Comparison of ENCODE assay signal across 9 cellular contexts in the genomic region with DNA sequence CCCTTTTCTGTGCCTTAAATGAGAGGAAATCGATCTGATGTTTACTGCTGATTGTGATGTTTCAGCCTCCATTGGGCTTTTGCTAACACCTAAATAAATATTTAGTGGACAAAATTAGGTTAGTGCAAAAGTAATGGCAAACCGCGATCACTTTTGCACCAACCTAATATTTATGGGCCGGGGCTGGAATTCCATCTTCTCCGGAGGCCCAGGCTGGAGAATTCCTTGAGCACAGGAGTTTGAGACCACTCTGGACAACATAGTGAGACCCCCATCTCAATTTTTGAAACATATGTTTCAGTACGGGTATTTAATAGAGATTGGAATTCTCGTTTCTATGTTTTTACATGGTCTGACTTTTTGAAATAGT. TPM values are rescaled to one million over a fixed set of nuclear protein-coding genes. Genes with fewer than 3 reads are reported as not detected.
DNase-seq lines count a peak whose midpoint lies in the region; ATAC-seq, FAIRE-seq and TF ChIP-seq lines count a peak whose summit lies in the region.
"Had no signal": no experiment of that assay in that cellular context is flagged by ENCODE, and none has a peak within 500 bp of the region (broad histone marks: within the 10 kb centered on the region; RNA-seq: fewer than 3 reads in every experiment).

No MANE protein-coding gene starts in this region.

- no peaks in the 10 kb centered on the region; the same call in 1 of the 2 replicates for H3K79me2 ChIP-seq in GM12878 (ENCODE audit: control insufficient read depth, insufficient read depth, low read length)

- no peaks in the 10 kb centered on the region for H4K20me1 ChIP-seq in GM12878 (ENCODE audit: control insufficient read depth, insufficient read depth)

- no peak for DNase-seq in activated CD4-positive, alpha-beta T cell treated with anti-CD3 and anti-CD28 coated beads, Interleukin-2, amount 10 ng/mL, durations not matched to agents 7 days and 5 days
- DNase-seq in activated CD4-positive, alpha-beta T cell treated with anti-CD3 and anti-CD28 coated beads for 48 hours = no peak
- DNase-seq in GM12878 (ENCODE audit: low read depth, low spot score) (no peak), left lung (no peak), testis (no peak), pons (ENCODE audit: low spot score) (no peak), NAMALWA (ENCODE audit: low spot score) (no peak)
- no peak for DNase-seq in NK-92 treated with Interleukin-12 subunit alpha and Interleukin-12 subunit beta, amount 100 ng/mL, for 24 hours (lab: John Stamatoyannopoulos, UW)
- DNase-seq: Calu3 had no signal

- no peak for TF ChIP-seq EP300 in GM12878 (IDR thresholded peaks at IDR 0.05; ENCODE audit: borderline replicate concordance in 1 of 2, control insufficient read depth in 1 of 2, low read depth in 2 of 2, low read length in 2 of 2)

- intact Hi-C loops in GM12878 (cut with micrococcal nuclease; ENCODE audit: unreplicated experiment) = no loop called here
- intact Hi-C loops in left lung (cut with DNase I) = no loop called here
- intact Hi-C loops in testis (cut with DNase I; ENCODE audit: low total_unique reads) = no loop called here

- no peaks in the 10 kb centered on the region for H3K27me3 Mint-ChIP-seq in activated CD4-positive, alpha-beta T cell treated with anti-CD3 and anti-CD28 coated beads, Interleukin-2, amount 10 ng/mL, durations not matched to agents 7 days and 5 days

- H3K9me3 Mint-ChIP-seq in activated CD4-positive, alpha-beta T cell treated with anti-CD3 and anti-CD28 coated beads, Interleukin-2, amount 10 ng/mL, durations not matched to agents 7 days and 5 days = peaks cover 49% of the 10 kb centered on the region

- H3K9me3 ChIP-seq in GM12878 (replicated peaks; ENCODE audit: control insufficient read depth, insufficient read depth, low read length) (peaks cover 23% of the 10 kb centered on the region), left lung (peaks cover 0 to 89% of the 10 kb centered on the region in 2 donors), testis (no peaks in the 10 kb centered on the region)

- no peak for TF ChIP-seq RAD21 in GM12878 (IDR thresholded peaks at IDR 0.05; ENCODE audit: insufficient read depth, low read depth, low read length)

- TF ChIP-seq POLR2A in GM12878 (IDR thresholded peaks at IDR 0.05; ENCODE audit: low read depth, low read length) (no peak), testis (IDR thresholded peaks at IDR 0.05) (no peak)

- RAD21 ChIA-PET in GM12878 (lab: Charles Lee; ENCODE audit: unreplicated experiment) = no interaction called here

- no peaks in the 10 kb centered on the region for H3K27me3 ChIP-seq in GM12878 (replicated peaks in 1 of 2; ENCODE audit: control insufficient read depth in 2 of 2, insufficient read depth in 2 of 2, low read length in 1 of 2)
- H3K27me3 ChIP-seq in left lung = no peaks in the 10 kb centered on the region
- H3K27me3 ChIP-seq in testis = no peaks in the 10 kb centered on the region

- peak overlapping the region; percentile 97 for H3K27ac ChIP-seq in GM12878 (ENCODE audit: control insufficient read depth, insufficient read depth)
- H3K27ac ChIP-seq in left lung = peak overlapping the region; percentile 92 to 94
- peak overlapping the region; percentile 87 to 89 for H3K27ac ChIP-seq in testis

- H3K36me3 ChIP-seq in GM12878 (ENCODE audit: control insufficient read depth in 2 of 2, insufficient read depth in 2 of 2, low read length in 1 of 2) (0 out of 4 replicates have a peak, but pooled peaks cover 0 to 3% of the 10 kb centered on the region in 2 experiments), left lung (peaks cover 4 to 52% of the 10 kb centered on the region in 2 donors), testis (ENCODE audit: low read depth, missing control alignments) (no peaks in the 10 kb centered on the region)

- in situ Hi-C loops in GM12878 (cut with MboI) = no loop called here

- H3K27ac Mint-ChIP-seq in activated CD4-positive, alpha-beta T cell treated with anti-CD3 and anti-CD28 coated beads, Interleukin-2, amount 10 ng/mL, durations not matched to agents 7 days and 5 days = peak overlapping the region; percentile 98

- no TSS peak for BruUV-seq in GM12878 (replicated peaks; lab: Mats Ljungman, UMichigan)

- H3K4me3 ChIP-seq in GM12878 = peak overlapping the region; percentile 73
- peak overlapping the region; percentile 56 to 58 for H3K4me3 ChIP-seq in left lung
- H3K4me3 ChIP-seq in testis = peak overlapping the region; percentile 69 to 83

- SMC1A ChIA-PET in GM12878 (lab: Charles Lee; ENCODE audit: uncharacterized antibody, unreplicated experiment) = no interaction called here

- H3K4me3 Mint-ChIP-seq in activated CD4-positive, alpha-beta T cell treated with anti-CD3 and anti-CD28 coated beads, Interleukin-2, amount 10 ng/mL, durations not matched to agents 7 days and 5 days = peak overlapping the region; percentile 86

- peaks cover 13% of the 10 kb centered on the region for H3K4me1 Mint-ChIP-seq in activated CD4-positive, alpha-beta T cell treated with anti-CD3 and anti-CD28 coated beads, Interleukin-2, amount 10 ng/mL, durations not matched to agents 7 days and 5 days

- WGBS in GM12878 (ENCODE audit: insufficient coverage, insufficient replicate concordance, low lambda C conversion rate, missing lambda C conversion rate) = 71% methylated on average over 7 of the region's 7 CpGs
- 23% methylated on average over 7 of the region's 7 CpGs for WGBS in testis, 2 donors

- POLR2A ChIA-PET in activated CD4-positive, alpha-beta T cell treated with anti-CD3 and anti-CD28 coated beads, Interleukin-2, amount 10 ng/mL, durations not matched to agents 7 days and 5 days (lab: Charles Lee) = no interaction called here
- POLR2A ChIA-PET in GM12878 (lab: Charles Lee) = no interaction called here

- H3K9ac ChIP-seq in GM12878 (ENCODE audit: control insufficient read depth, insufficient read depth, low read length) = peak overlapping the region; percentile 89

- no peak for ATAC-seq in GM12878
- no peak for ATAC-seq in left lung

- peaks cover 56% of the 10 kb centered on the region for H3K36me3 Mint-ChIP-seq in activated CD4-positive, alpha-beta T cell treated with anti-CD3 and anti-CD28 coated beads, Interleukin-2, amount 10 ng/mL, durations not matched to agents 7 days and 5 days (ENCODE audit: low read depth)

- no peak for TF ChIP-seq CTCF in GM12878 (IDR thresholded peaks at IDR 0.05 in 2 of 3, conservative IDR thresholded peaks at IDR 0.05 in 1 of 3; ENCODE audit: control insufficient read depth in 2 of 3, extremely low read depth in 1 of 3, insufficient read depth in 1 of 3, low read depth in 3 of 3, low read length in 3 of 3)
- no peak for TF ChIP-seq CTCF in left lung (IDR thresholded peaks at IDR 0.05)
- no peak for TF ChIP-seq CTCF in testis (IDR thresholded peaks at IDR 0.05)

- peak overlapping the region; percentile 69 for H3K4me2 ChIP-seq in GM12878 (ENCODE audit: control insufficient read depth, insufficient read depth)

- H2AFZ ChIP-seq in GM12878 (ENCODE audit: control insufficient read depth, low read depth, low read length) = peak overlapping the region; percentile 91; the same call in 1 of the 2 replicates

- H3K4me1 ChIP-seq in GM12878 (ENCODE audit: control insufficient read depth, insufficient read depth, low read length) = no peaks in the 10 kb centered on the region
- no peaks in the 10 kb centered on the region for H3K4me1 ChIP-seq in left lung
- peaks cover 3% of the 10 kb centered on the region for H3K4me1 ChIP-seq in testis

- CTCF ChIA-PET in activated CD4-positive, alpha-beta T cell treated with anti-CD3 and anti-CD28 coated beads, Interleukin-2, amount 10 ng/mL, durations not matched to agents 7 days and 5 days (lab: Charles Lee) = interaction anchor here (1.2 kb wide), 1 partner anchor 10 kb away, joined by 3 read pairs; no protein-coding TSS in a partner anchor
- CTCF ChIA-PET in GM12878 (lab: Yijun Ruan, JAX) = no interaction called here

- FAIRE-seq in GM12878 (lab: Jason Lieb, UNC) = no peak

RNA-seq across cellular contexts. Expression of gene ZNF880, which starts 0.6 kb away (rescaled TPM):
- 10 to 100 TPM; 16.1 to 17.8 TPM for total RNA-seq in activated CD4-positive, alpha-beta T cell treated with anti-CD3 and anti-CD28 coated beads, Interleukin-2, amount 10 ng/mL, durations not matched to agents 7 days and 5 days
- 38.4 and 40.0 TPM in 2 replicates for total RNA-seq in GM12878 (2013; cell fraction: nucleolus; rRNA removed)
- total RNA-seq in GM12878 (2014; rRNA removed) (14.3 and 14.4 TPM in 2 replicates), GM12878 (2014; rRNA removed; fragmentation: Illumina TruSeq; extraction: Trizol) (23.6 and 28.3 TPM in 2 replicates), GM12878 (2021) (14.4 and 14.7 TPM in 2 replicates), left lung (10 to 100 TPM; 12.8 to 15.4 TPM), testis (10 to 100 TPM; 22.1 to 27.6 TPM)
- 60.8 TPM for polyA plus RNA-seq in GM12878 (2011; ENCODE audit: low read depth)
- polyA plus RNA-seq in GM12878 (2011; rRNA removed) (15.9 and 19.6 TPM in 2 replicates), GM12878 (2014; fragmentation: Illumina TruSeq; extraction: Trizol) (22.4 and 35.8 TPM in 2 replicates), GM12878 (2014; fragmentation: Nextera tagmentation; extraction: Ambion mirVana) (10 to 100 TPM; 43.1 to 45.2 TPM), GM12878 (2014; rRNA removed) (17.2 and 19.8 TPM in 2 replicates), GM12878 (2016; fragmentation: Nextera tagmentation; extraction: Ambion mirVana) (10 to 100 TPM; 21.4 to 23.3 TPM), testis (ENCODE audit: insufficient read depth, low read depth, low replicate concordance) (13.8 TPM)
- polyA plus RNA-seq in GM12878 (2011; cell fraction: cytosol; rRNA removed) = 9.6 and 12.0 TPM in 2 replicates
- polyA plus RNA-seq in GM12878 (2011; cell fraction: nucleus; rRNA removed) = 8.9 and 12.1 TPM in 2 replicates
- polyA plus RNA-seq in GM12878 (2012) = 31.7 and 43.6 TPM in 2 replicates
- 7.1 and 12.8 TPM in 2 replicates for polyA minus RNA-seq in GM12878 (2011; rRNA and poly(A)+ RNA removed)
- polyA minus RNA-seq in GM12878 (2011; cell fraction: cytosol; rRNA and poly(A)+ RNA removed) = 0.80 and 3.2 TPM in 2 replicates
- 2.7 and 4.4 TPM in 2 replicates for polyA minus RNA-seq in GM12878 (2011; cell fraction: nucleus; rRNA and poly(A)+ RNA removed)
- total RNA-seq: Calu3 had no signal

RNA-seq across cellular contexts. Expression of gene ZNF528, which starts 27.3 kb away (rescaled TPM):
- total RNA-seq in activated CD4-positive, alpha-beta T cell treated with anti-CD3 and anti-CD28 coated beads, Interleukin-2, amount 10 ng/mL, durations not matched to agents 7 days and 5 days = 10 to 100 TPM; 19.4 to 19.5 TPM
- total RNA-seq in GM12878 (2013; cell fraction: nucleolus; rRNA removed) = 47.8 and 52.2 TPM in 2 replicates
- total RNA-seq in GM12878 (2014; rRNA removed) (4.9 and 6.7 TPM in 2 replicates), GM12878 (2014; rRNA removed; fragmentation: Illumina TruSeq; extraction: Trizol) (9.6 and 10.6 TPM in 2 replicates), GM12878 (2021) (5.5 and 7.0 TPM in 2 replicates), left lung (10 to 100 TPM; 17.5 to 26.7 TPM), testis (10 to 100 TPM; 53.7 to 55.4 TPM)
- polyA plus RNA-seq in GM12878 (2011; ENCODE audit: low read depth) = 3.5 TPM
- polyA plus RNA-seq in GM12878 (2011; rRNA removed) (1.7 and 2.1 TPM in 2 replicates), GM12878 (2014; fragmentation: Illumina TruSeq; extraction: Trizol) (11.9 and 14.3 TPM in 2 replicates), GM12878 (2014; fragmentation: Nextera tagmentation; extraction: Ambion mirVana) (1 to 10 TPM; 2.9 to 6.3 TPM), GM12878 (2014; rRNA removed) (5.9 and 10.8 TPM in 2 replicates), GM12878 (2016; fragmentation: Nextera tagmentation; extraction: Ambion mirVana) (1 to 10 TPM; 5.7 to 8.2 TPM), testis (ENCODE audit: insufficient read depth, low read depth, low replicate concordance) (31.6 TPM)
- polyA plus RNA-seq in GM12878 (2011; cell fraction: cytosol; rRNA removed) = 0.72 and 0.85 TPM in 2 replicates
- polyA plus RNA-seq in GM12878 (2011; cell fraction: nucleus; rRNA removed) = 4.0 and 4.1 TPM in 2 replicates
- 5.0 and 5.1 TPM in 2 replicates for polyA plus RNA-seq in GM12878 (2012)
- polyA minus RNA-seq in GM12878 (2011; rRNA and poly(A)+ RNA removed) = 1.2 and 1.3 TPM in 2 replicates
- polyA minus RNA-seq in GM12878 (2011; cell fraction: cytosol; rRNA and poly(A)+ RNA removed) = not detected in 2 replicates
- 1.7 and 2.1 TPM in 2 replicates for polyA minus RNA-seq in GM12878 (2011; cell fraction: nucleus; rRNA and poly(A)+ RNA removed)
- total RNA-seq: Calu3 had no signal

RNA-seq across cellular contexts. Expression of gene ZNF610, which starts 34.3 kb away (rescaled TPM):
- total RNA-seq in activated CD4-positive, alpha-beta T cell treated with anti-CD3 and anti-CD28 coated beads, Interleukin-2, amount 10 ng/mL, durations not matched to agents 7 days and 5 days = 1 to 10 TPM; 2.1 to 2.8 TPM
- total RNA-seq in GM12878 (2013; cell fraction: nucleolus; rRNA removed) = 6.4 and 6.5 TPM in 2 replicates
- 0.05 and 0.11 TPM in 2 replicates for total RNA-seq in GM12878 (2014; rRNA removed)
- total RNA-seq in GM12878 (2014; rRNA removed; fragmentation: Illumina TruSeq; extraction: Trizol) = 0.28 and 0.54 TPM in 2 replicates
- total RNA-seq in GM12878 (2021) = 0.64 and 1.2 TPM in 2 replicates
- 0.16 TPM for polyA plus RNA-seq in GM12878 (2011; ENCODE audit: low read depth)
- 0.26 and 0.52 TPM in 2 replicates for polyA plus RNA-seq in GM12878 (2011; rRNA removed)
- polyA plus RNA-seq in GM12878 (2011; cell fraction: cytosol; rRNA removed) = 0.38 and 0.43 TPM in 2 replicates
- 0.66 and 0.91 TPM in 2 replicates for polyA plus RNA-seq in GM12878 (2011; cell fraction: nucleus; rRNA removed)
- polyA plus RNA-seq in GM12878 (2012) = 0.41 and 1.1 TPM in 2 replicates
- polyA plus RNA-seq in GM12878 (2014; fragmentation: Illumina TruSeq; extraction: Trizol) = 0.51 and 0.65 TPM in 2 replicates
- under 1 TPM; 0.15 to 0.76 TPM for polyA plus RNA-seq in GM12878 (2014; fragmentation: Nextera tagmentation; extraction: Ambion mirVana)
- polyA plus RNA-seq in GM12878 (2014; rRNA removed) = 0.32 and 0.67 TPM in 2 replicates
- polyA plus RNA-seq in GM12878 (2016; fragmentation: Nextera tagmentation; extraction: Ambion mirVana) = under 1 TPM; 0.39 to 0.89 TPM
- polyA minus RNA-seq in GM12878 (2011; rRNA and poly(A)+ RNA removed) = 0.15 and 0.57 TPM in 2 replicates
- polyA minus RNA-seq in GM12878 (2011; cell fraction: cytosol; rRNA and poly(A)+ RNA removed) = 0.42 TPM in 1 of 2 replicates, not detected in the other
- polyA minus RNA-seq in GM12878 (2011; cell fraction: nucleus; rRNA and poly(A)+ RNA removed) = 0.60 TPM in 1 of 2 replicates, not detected in the other
- 1 to 10 TPM; 2.1 to 5.7 TPM for total RNA-seq in left lung
- total RNA-seq in testis = 10 to 100 TPM; 11.1 to 21.5 TPM
- polyA plus RNA-seq in testis (ENCODE audit: insufficient read depth, low read depth, low replicate concordance) = 16.6 TPM
- total RNA-seq: Calu3 had no signal

RNA-seq across cellular contexts. Expression of gene ZNF534, which starts 58.6 kb away (rescaled TPM):
- total RNA-seq in activated CD4-positive, alpha-beta T cell treated with anti-CD3 and anti-CD28 coated beads, Interleukin-2, amount 10 ng/mL, durations not matched to agents 7 days and 5 days = not detected
- total RNA-seq in GM12878 (2013; cell fraction: nucleolus; rRNA removed) = 0.54 and 0.95 TPM in 2 replicates
- not detected in 2 replicates for total RNA-seq in GM12878 (2014; rRNA removed)
- not detected in 2 replicates for total RNA-seq in GM12878 (2014; rRNA removed; fragmentation: Illumina TruSeq; extraction: Trizol)
- not detected in 2 replicates for total RNA-seq in GM12878 (2021)
- not detected for polyA plus RNA-seq in GM12878 (2011; ENCODE audit: low read depth)
- polyA plus RNA-seq in GM12878 (2011; rRNA removed) = not detected in 2 replicates
- polyA plus RNA-seq in GM12878 (2011; cell fraction: cytosol; rRNA removed) = not detected in 2 replicates
- polyA plus RNA-seq in GM12878 (2011; cell fraction: nucleus; rRNA removed) = not detected in 2 replicates
- not detected in 2 replicates for polyA plus RNA-seq in GM12878 (2012)
- not detected in 2 replicates for polyA plus RNA-seq in GM12878 (2014; fragmentation: Illumina TruSeq; extraction: Trizol)
- polyA plus RNA-seq in GM12878 (2014; fragmentation: Nextera tagmentation; extraction: Ambion mirVana) = not detected
- polyA plus RNA-seq in GM12878 (2014; rRNA removed) = not detected in 2 replicates
- polyA plus RNA-seq in GM12878 (2016; fragmentation: Nextera tagmentation; extraction: Ambion mirVana) = under 1 TPM; 0.39 to 0.79 TPM
- polyA minus RNA-seq in GM12878 (2011; rRNA and poly(A)+ RNA removed) = not detected in 2 replicates
- polyA minus RNA-seq in GM12878 (2011; cell fraction: cytosol; rRNA and poly(A)+ RNA removed) = not detected in 2 replicates
- not detected in 2 replicates for polyA minus RNA-seq in GM12878 (2011; cell fraction: nucleus; rRNA and poly(A)+ RNA removed)
- total RNA-seq in left lung = under 1 TPM in 1 of 2 donors, not detected in 1; 0.35 TPM
- 1 to 10 TPM; 3.7 to 8.3 TPM for total RNA-seq in testis
- 2.1 TPM for polyA plus RNA-seq in testis (ENCODE audit: insufficient read depth, low read depth, low replicate concordance)
- total RNA-seq: Calu3 had no signal
